9 cellular contexts compared by ENCODE assay signal in the genomic region with DNA sequence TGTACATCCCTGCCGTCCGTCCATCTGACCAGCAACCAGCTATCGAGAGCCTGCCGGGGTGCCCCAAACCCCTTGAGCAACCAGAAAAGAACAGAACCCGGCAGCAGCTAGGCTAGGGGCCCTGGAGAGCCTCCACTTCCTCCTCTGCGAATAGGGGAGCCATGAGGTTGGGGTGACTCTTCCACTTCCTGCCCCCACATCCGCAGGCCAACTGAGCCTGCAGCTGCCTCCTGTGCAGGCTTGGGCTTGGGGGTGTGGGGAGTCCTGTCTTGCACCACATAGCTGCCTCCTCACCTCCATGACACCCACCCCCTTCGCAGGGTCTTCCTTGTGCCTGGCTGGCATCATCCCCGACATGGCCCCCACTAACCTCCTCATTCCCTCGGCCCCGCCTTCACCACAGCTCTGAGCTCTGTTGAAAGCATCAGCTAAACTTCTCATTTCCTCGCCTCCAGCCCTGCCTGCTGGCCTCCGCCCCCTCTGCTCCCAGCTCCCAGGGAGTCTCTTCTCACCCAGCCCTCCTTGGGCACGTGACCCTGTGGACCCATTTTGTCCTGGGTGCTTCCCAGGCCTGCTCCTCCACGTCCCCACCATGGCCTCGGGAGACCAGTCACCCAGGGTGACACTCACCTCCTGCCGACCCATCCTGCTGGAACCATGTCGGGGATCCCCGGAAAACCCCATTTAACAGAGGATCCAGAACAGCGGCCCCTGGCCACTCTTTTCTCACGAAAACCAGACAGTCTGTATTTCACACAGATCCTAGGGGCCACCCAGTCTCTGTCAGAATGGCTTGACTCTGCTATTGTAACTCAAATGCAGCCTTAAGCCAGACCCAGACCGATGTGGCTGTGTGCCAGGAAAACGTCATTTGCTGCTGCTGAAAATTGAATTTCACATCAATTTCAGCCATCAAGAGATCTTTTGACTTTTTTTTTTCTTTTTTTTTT. TPM values are rescaled to one million over a fixed set of nuclear protein-coding genes. Genes with fewer than 3 reads are reported as not detected.
DNase-seq lines count a peak whose midpoint lies in the region; ATAC-seq and TF ChIP-seq lines count a peak whose summit lies in the region.
"Had no signal": no experiment of that assay in that cellular context is flagged by ENCODE, and none has a peak within 500 bp of the region (broad histone marks: within the 10 kb centered on the region; RNA-seq: fewer than 3 reads in every experiment).

No MANE protein-coding gene starts in this region.

- peak; percentile 89 for DNase-seq in SIG-M5 treated with dmso at 0.1 percent for 504 hours (lab: John Stamatoyannopoulos, UW; ENCODE audit: unreplicated experiment)
- peak; percentile 64 for DNase-seq in activated naive CD4-positive, alpha-beta T cell treated with Interleukin-2 at 50 U/mL for 16 hours
- peak; percentile 70 to 86 (median 84) for DNase-seq in right cardiac atrium
- DNase-seq in stimulated activated CD4-positive, alpha-beta T cell treated with anti-CD3 and anti-CD28 coated beads, Interleukin-1b, Interleukin-23, amount 100 ng/mL, for 1 hour (ENCODE audit: low read depth in 2 of 2) = peak; percentile 8 to 42
- no peak for DNase-seq in PC-3
- no peak for DNase-seq in epidermal melanocyte (ENCODE audit: insufficient read length, low spot score)

- H3K9ac ChIP-seq in PC-3 (ENCODE audit: low read length) = no peak overlapping the region

- H3K9me3 ChIP-seq in right cardiac atrium (ENCODE audit: control insufficient read depth, low read length) = no peaks in the 10 kb centered on the region
- H3K9me3 ChIP-seq in PC-3 (ENCODE audit: low read length) = no peaks in the 10 kb centered on the region

- no peak for TF ChIP-seq CTCF in PC-3 (conservative IDR thresholded peaks at IDR 0.05; ENCODE audit: low read depth, low read length)

- intact Hi-C loops in right cardiac atrium (cut with DNase I) (no loop called here), PC-3 (cut with micrococcal nuclease) (no loop called here)

- ATAC-seq in GM18520 (IDR thresholded peaks at IDR 0.05; ENCODE audit: unreplicated experiment) = peak; percentile 30
- peak; percentile 48 for ATAC-seq in HG02938 (IDR thresholded peaks at IDR 0.05; ENCODE audit: unreplicated experiment)
- ATAC-seq in right cardiac atrium = peak; percentile 81
- ATAC-seq in PC-3 = no peak

- no peak overlapping the region for H2AFZ ChIP-seq in PC-3 (ENCODE audit: low read length)

- no peaks in the 10 kb centered on the region for H3F3A ChIP-seq in PC-3 (ENCODE audit: low read length, unreplicated experiment)

- no peaks in the 10 kb centered on the region for H4K20me1 ChIP-seq in PC-3 (ENCODE audit: low read length)

- H3K4me2 ChIP-seq in PC-3 (ENCODE audit: low read length) = no peak overlapping the region

- H3K27me3 ChIP-seq in right cardiac atrium (ENCODE audit: control insufficient read depth, insufficient read depth) (no peaks in the 10 kb centered on the region), PC-3 (ENCODE audit: low read length) (no peaks in the 10 kb centered on the region)

- H3K79me2 ChIP-seq in PC-3 (ENCODE audit: low read length) = no peaks in the 10 kb centered on the region

- CTCF ChIA-PET in PC-3 (lab: Charles Lee) = no interaction called here

- H3K4me3 ChIP-seq in right cardiac atrium (ENCODE audit: low read length) (no peak overlapping the region), PC-3 (ENCODE audit: low read length) (no peak overlapping the region)

- WGBS in right cardiac atrium = 46% methylated on average over 23 of the region's 23 CpGs

- H3K27ac ChIP-seq in right cardiac atrium (ENCODE audit: low read length) (peak overlapping the region; percentile 16), PC-3 (ENCODE audit: low read length) (no peak overlapping the region)
- H3K27ac ChIP-seq: VCaP had no signal

- H3K4me1 ChIP-seq in right cardiac atrium (ENCODE audit: control insufficient read depth, insufficient read depth, low read length) = peaks cover 7% of the 10 kb centered on the region
- no peaks in the 10 kb centered on the region for H3K4me1 ChIP-seq in PC-3 (ENCODE audit: insufficient read depth, low read length)

- BruUV-seq in PC-3 (replicated peaks; lab: Mats Ljungman, UMichigan) = no TSS peak

- no peaks in the 10 kb centered on the region for H3K36me3 ChIP-seq in PC-3 (ENCODE audit: low read depth, low read length)

- H3K9me2 ChIP-seq in PC-3 (replicated peaks; ENCODE audit: low read length) = no peaks in the 10 kb centered on the region

- POLR2A ChIA-PET in PC-3 (lab: Charles Lee; ENCODE audit: unreplicated experiment) = no interaction called here

RNA-seq across cellular contexts. Expression of a gene that starts 50.4 kb away (rescaled TPM):
- 10 to 100 TPM; 31.5 to 42.1 (median 36.6) TPM for total RNA-seq in right cardiac atrium
- polyA plus RNA-seq in right cardiac atrium = 30.0 TPM
- total RNA-seq in PC-3 (2014; rRNA removed) = 68.3 and 76.1 TPM in 2 replicates

RNA-seq across cellular contexts. Expression of a gene that starts 50.8 kb away (rescaled TPM):
- total RNA-seq in right cardiac atrium = 1 to 10 TPM; 3.3 to 6.1 (median 5.6) TPM
- polyA plus RNA-seq in right cardiac atrium = 4.7 TPM
- 19.1 and 21.3 TPM in 2 replicates for total RNA-seq in PC-3 (2014; rRNA removed)

Comparison
In these comparisons a context has a peak if more than half of its experiments do, and no peak if none do; other contexts are left out.
1. DNase-seq: peak in SIG-M5 treated with dmso at 0.1 percent for 504 hours (single experiment), activated naive CD4-positive, alpha-beta T cell treated with Interleukin-2 at 50 U/mL for 16 hours (single experiment), right cardiac atrium (3 of 3) and stimulated activated CD4-positive, alpha-beta T cell treated with anti-CD3 and anti-CD28 coated beads, Interleukin-1b, Interleukin-23, amount 100 ng/mL, for 1 hour (2 of 2); none in PC-3 (single experiment) and epidermal melanocyte (single experiment).